Comparison of ENCODE assay signal across 19 cellular contexts in genomic region chr3:37622999-37623883, GRCh38.
DNase-seq lines count a peak whose midpoint lies in the region; ATAC-seq and TF ChIP-seq lines count a peak whose summit lies in the region.
"Had no signal": no experiment of that assay in that cellular context is flagged by ENCODE, and none has a peak within 500 bp of the region (broad histone marks: within the 10 kb centered on the region; RNA-seq: fewer than 3 reads in every experiment).

No MANE protein-coding gene starts in this region.

- TF ChIP-seq POLR2A in IMR-90 (IDR thresholded peaks at IDR 0.05; ENCODE audit: low read depth, low read length): no peak
- TF ChIP-seq POLR2A in spleen (IDR thresholded peaks at IDR 0.05): no peak

- H4K5ac ChIP-seq in IMR-90 (ENCODE audit: low read depth, low read length): no peak overlapping the region

- H2BK20ac ChIP-seq in IMR-90 (ENCODE audit: low read depth, low read length): no peak overlapping the region

- no peak overlapping the region for H3K4ac ChIP-seq in IMR-90 (ENCODE audit: low read depth, low read length)

- H3K27ac ChIP-seq in IMR-90 (ENCODE audit: insufficient read depth, low read length) (no peak overlapping the region), ascending aorta (peak overlapping the region; percentile 43 to 45), spleen (peak overlapping the region in 6 of 8 donors; percentile 31 to 67 (median 57))
- H3K27ac ChIP-seq: prostate gland, SJSA1 had no signal

- H3K18ac ChIP-seq in IMR-90 (ENCODE audit: low read depth, low read length): no peak overlapping the region

- TF ChIP-seq CTCF in IMR-90 (conservative IDR thresholded peaks at IDR 0.05; ENCODE audit: low read depth, low read length): no peak
- no peak for TF ChIP-seq CTCF in ascending aorta (IDR thresholded peaks at IDR 0.05)
- no peak for TF ChIP-seq CTCF in spleen (IDR thresholded peaks at IDR 0.05 in 8 of 11, conservative IDR thresholded peaks at IDR 0.05 in 3 of 11)

- BruUV-seq in IMR-90 (replicated peaks; lab: Mats Ljungman, UMichigan): no TSS peak

- POLR2A ChIA-PET in IMR-90 (lab: Charles Lee; ENCODE audit: unreplicated experiment) (no interaction called here), T-cell (lab: Charles Lee) (no interaction called here)

- H2BK120ac ChIP-seq in IMR-90 (ENCODE audit: low read depth, low read length): no peak overlapping the region

- in situ Hi-C loops in IMR-90 (cut with MboI; ENCODE audit: low sequenced_read_pairs): no loop called here

- H3K23ac ChIP-seq in IMR-90 (ENCODE audit: low read depth, low read length): no peak overlapping the region

- H2AFZ ChIP-seq in IMR-90 (replicated peaks; ENCODE audit: low read length, poor library complexity): no peak overlapping the region

- no peaks in the 10 kb centered on the region for H3K9me1 ChIP-seq in IMR-90 (ENCODE audit: insufficient read depth, low read length)

- ATAC-seq in IMR-90 (ENCODE audit: low read depth): no peak
- ATAC-seq in GM21528 (IDR thresholded peaks at IDR 0.05; ENCODE audit: low FRiP score, unreplicated experiment): no peak
- no peak for ATAC-seq in HG02610 (IDR thresholded peaks at IDR 0.05; ENCODE audit: unreplicated experiment)
- ATAC-seq in T-cell (replicated peaks in 1 of 4): no peak

- H3K9me3 ChIP-seq in IMR-90 (ENCODE audit: control insufficient read depth, insufficient read depth, low read length) (no peaks in the 10 kb centered on the region), ascending aorta (no peaks in the 10 kb centered on the region), spleen (no peaks in the 10 kb centered on the region)
- H3K9me3 ChIP-seq: Caco-2, prostate gland, SJSA1 had no signal

- no peak overlapping the region for H3K9ac ChIP-seq in IMR-90 (ENCODE audit: low read depth, low read length)

- no peaks in the 10 kb centered on the region for H3K79me1 ChIP-seq in IMR-90 (ENCODE audit: low read depth in 1 of 2, low read length in 2 of 2)

- no peak overlapping the region for H4K8ac ChIP-seq in IMR-90 (ENCODE audit: low read depth in 2 of 2, low read length in 2 of 2)

- H4K20me1 ChIP-seq in IMR-90 (ENCODE audit: insufficient read depth, low read length): no peaks in the 10 kb centered on the region

- H3K36me3 Mint-ChIP-seq in T-cell: no peaks in the 10 kb centered on the region
- H3K36me3 Mint-ChIP-seq: brain had no signal

- H2AK9ac ChIP-seq in IMR-90 (replicated peaks; ENCODE audit: low read depth, low read length, poor library complexity): no peak overlapping the region

- no peaks in the 10 kb centered on the region; the same call in 1 of the 2 replicates for H3K27me3 ChIP-seq in IMR-90 (ENCODE audit: control insufficient read depth, insufficient read depth, low read length)
- H3K27me3 ChIP-seq in ascending aorta: no peaks in the 10 kb centered on the region
- H3K27me3 ChIP-seq in spleen (replicated peaks in 1 of 7): peaks cover 0 to 5% (median 0%) of the 10 kb centered on the region in 7 donors
- H3K27me3 ChIP-seq: SJSA1 had no signal

- H2BK5ac ChIP-seq in IMR-90 (ENCODE audit: low read depth, low read length, poor library complexity, severe bottlenecking): no peak overlapping the region

- H3K56ac ChIP-seq in IMR-90 (ENCODE audit: extremely low read depth, insufficient read depth, low read length): no peak overlapping the region

- dilution Hi-C loops in IMR-90 (cut with HindIII; ENCODE audit: low sequenced_read_pairs, unreplicated experiment): no loop called here

- TF ChIP-seq RAD21 in IMR-90 (IDR thresholded peaks at IDR 0.05; ENCODE audit: low read length): no peak

- no peaks in the 10 kb centered on the region for H3K4me1 Mint-ChIP-seq in T-cell

- no peak for DNase-seq in IMR-90
- DNase-seq in ascending aorta (ENCODE audit: low spot score in 2 of 2): no peak
- peak; percentile 25 for DNase-seq in medulla oblongata (ENCODE audit: extremely low spot score)
- no peak for DNase-seq in spleen
- DNase-seq in GM19240 (ENCODE audit: insufficient read length, low spot score): no peak
- no peak for DNase-seq in T-cell
- DNase-seq: activated CD4-positive, alpha-beta T cell treated with anti-CD3 and anti-CD28 coated beads for 48 hours; activated naive CD4-positive, alpha-beta T cell treated with anti-CD3 and anti-CD28 coated beads for 36 hours; Caco-2; dermis blood vessel endothelial cell; hypothalamus; NCI-H187; NCI-H446 treated with DMSO at 0.1 percent for 48 hours; T1000 had no signal

- CTCF ChIA-PET in IMR-90 (lab: Yijun Ruan, JAX): interaction anchor here (1.1 kb wide), 1 partner anchor 11 kb away, joined by 3 read pairs; no protein-coding TSS in a partner anchor
- CTCF ChIA-PET in T-cell (lab: Charles Lee): no interaction called here

- no peak overlapping the region for H3K27ac Mint-ChIP-seq in T-cell
- H3K27ac Mint-ChIP-seq: activated naive CD4-positive, alpha-beta T cell treated with anti-CD3 and anti-CD28 coated beads for 36 hours had no signal

- no peak overlapping the region for H3K4me3 Mint-ChIP-seq in T-cell
- H3K4me3 Mint-ChIP-seq: activated naive CD4-positive, alpha-beta T cell treated with anti-CD3 and anti-CD28 coated beads for 36 hours; brain had no signal

- WGBS in IMR-90 (ENCODE audit: extremely low coverage in 2 of 2, insufficient read length in 1 of 2), 2 experiments: 41% methylated on average over 4 of the region's 8 CpGs; no CpG with 5 or more reads in 1 of the 2 experiments
- 56 to 71% (median 68%) methylated on average over 8 of the region's 8 CpGs for WGBS in spleen, 5 donors

- H3K4me3 ChIP-seq in IMR-90 (ENCODE audit: insufficient read depth, low read depth, low read length) (no peak overlapping the region), ascending aorta (peak overlapping the region; percentile 24 to 38), spleen (no peak overlapping the region)
- H3K4me3 ChIP-seq: prostate gland, SJSA1 had no signal

- H2BK15ac ChIP-seq in IMR-90 (ENCODE audit: low read depth, low read length): no peak overlapping the region

- no peak overlapping the region for H3K14ac ChIP-seq in IMR-90 (replicated peaks; ENCODE audit: low read depth, low read length)

- H3K4me1 ChIP-seq in IMR-90 (ENCODE audit: control insufficient read depth, insufficient read depth, low read length): no peaks in the 10 kb centered on the region
- H3K4me1 ChIP-seq in ascending aorta: peaks cover 0 to 36% of the 10 kb centered on the region in 2 donors
- peaks cover 8 to 47% (median 32%) of the 10 kb centered on the region in 6 donors for H3K4me1 ChIP-seq in spleen
- H3K4me1 ChIP-seq: Caco-2, SJSA1 had no signal

- H2AK5ac ChIP-seq in IMR-90 (ENCODE audit: low read depth, low read length): no peak overlapping the region

- H3K9me3 Mint-ChIP-seq in T-cell: no peaks in the 10 kb centered on the region
- H3K9me3 Mint-ChIP-seq: activated naive CD4-positive, alpha-beta T cell treated with anti-CD3 and anti-CD28 coated beads for 36 hours; brain had no signal

- H3K4me2 ChIP-seq in IMR-90 (ENCODE audit: low read depth, low read length): peak overlapping the region; percentile 72

- intact Hi-C loops in IMR-90 (cut with micrococcal nuclease): no loop called here
- intact Hi-C loops in ascending aorta (cut with DNase I): no loop called here
- intact Hi-C loops in spleen (cut with DNase I; ENCODE audit: low total_unique reads): no loop called here

- H3K36me3 ChIP-seq in IMR-90 (ENCODE audit: control insufficient read depth, insufficient read depth, low read length) (no peaks in the 10 kb centered on the region), ascending aorta (peaks cover 0 to 3% of the 10 kb centered on the region in 2 donors), spleen (peaks cover 0 to 5% (median 0%) of the 10 kb centered on the region in 6 donors)
- H3K36me3 ChIP-seq: prostate gland, SJSA1 had no signal

- no peak overlapping the region for H4K91ac ChIP-seq in IMR-90 (ENCODE audit: insufficient read depth, low read depth, low read length)

- peaks cover 16 to 18% of the 10 kb centered on the region in 2 donors for H3K27me3 Mint-ChIP-seq in T-cell
- H3K27me3 Mint-ChIP-seq: brain had no signal

TF ChIP-seq in IMR-90, 13 proteins besides CTCF, POLR2A, EP300 and RAD21:
- TF ChIP-seq NFE2L2 (IDR thresholded peaks at IDR 0.05; ENCODE audit: low read depth, low read length): no peak

Comparison
In these comparisons a context has a peak if more than half of its experiments do, and no peak if none do; other contexts are left out.
1. H3K4me3 ChIP-seq: peak in ascending aorta (2 of 2); none in IMR-90 (single experiment) and spleen (0 of 8).